In genomic region chr11:91730071-91730470, GRCh38 we compare ENCODE assay signal across 1 cellular context.
TF ChIP-seq lines count a peak whose summit lies in the region.

No MANE protein-coding gene starts in this region.

TF ChIP-seq in GM23338, 12 proteins besides CTCF, POLR2A, EP300 and RAD21 (continued from another document):
- no peak for TF ChIP-seq JUNB (IDR thresholded peaks at IDR 0.05; ENCODE audit: unreplicated experiment)
- TF ChIP-seq POLR2AphosphoS5 (IDR thresholded peaks at IDR 0.05; ENCODE audit: low read depth), result no peak
- TF ChIP-seq EZH2 (IDR thresholded peaks at IDR 0.05; ENCODE audit: low read depth, unreplicated experiment), result no peak
- no peak for TF ChIP-seq STAT1 (IDR thresholded peaks at IDR 0.05; ENCODE audit: unreplicated experiment)
- TF ChIP-seq EZH2phosphoT487 (IDR thresholded peaks at IDR 0.05; ENCODE audit: unreplicated experiment), result no peak
